29 cellular contexts compared by ENCODE assay signal in the genomic region with DNA sequence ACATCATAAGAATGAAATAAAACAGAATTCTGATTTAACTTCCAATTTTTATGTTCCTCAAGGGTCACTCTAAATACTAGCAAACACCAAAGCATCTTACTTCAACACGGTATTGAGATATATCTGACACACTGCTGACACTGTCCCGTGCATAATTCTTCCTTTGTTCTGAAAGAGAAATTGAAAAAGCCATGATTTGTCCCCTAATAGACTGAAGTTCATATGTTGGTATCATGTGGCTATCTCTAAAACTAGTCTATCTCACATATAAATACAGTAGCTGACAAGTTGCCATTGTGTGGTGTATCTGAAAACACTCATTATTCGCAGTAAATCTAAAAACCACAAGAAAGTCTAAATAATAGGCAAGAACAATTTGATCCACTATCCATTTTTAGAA.
"Had no signal": no experiment of that assay in that cellular context is flagged by ENCODE, and none has a peak within 500 bp of the region (broad histone marks: within the 10 kb centered on the region; RNA-seq: fewer than 3 reads in every experiment).

No MANE protein-coding gene starts in this region.

- ATAC-seq: activated CD4-positive, alpha-beta T cell treated with anti-CD3 and anti-CD28 coated beads for 36 hours; activated CD8-positive, alpha-beta memory T cell treated with anti-CD3 and anti-CD28 coated beads, Interleukin-2, amount 10 ng/mL, durations not matched to agents 7 days and 5 days; activated CD8-positive, alpha-beta T cell treated with anti-CD3 and anti-CD28 coated beads, Interleukin-2, amount 10 ng/mL, durations not matched to agents 7 days and 5 days; activated naive CD8-positive, alpha-beta T cell treated with anti-CD3 and anti-CD28 coated beads, Interleukin-2, amount 50 U/mL, for 24 hours; body of pancreas; effector memory CD8-positive, alpha-beta T cell; foreskin keratinocyte; heart left ventricle had no signal

- DNase-seq: activated CD4-positive, alpha-beta memory T cell treated with anti-CD3 and anti-CD28 coated beads for 36 hours; activated CD4-positive, alpha-beta T cell treated with anti-CD3 and anti-CD28 coated beads for 36 hours; activated CD4-positive, alpha-beta T cell treated with anti-CD3 and anti-CD28 coated beads, Interleukin-2, amount 10 ng/mL, durations not matched to agents 24 days and 14 days; activated CD4-positive, CD25-positive, alpha-beta regulatory T cell; activated CD4-positive, CD25-positive, alpha-beta regulatory T cell treated with anti-CD3 and anti-CD28 coated beads, Interleukin-2, amount 50 U/mL, for 72 hours; activated CD8-positive, alpha-beta memory T cell treated with anti-CD3 and anti-CD28 coated beads, Interleukin-2, amount 10 ng/mL, durations not matched to agents 7 days and 5 days; activated CD8-positive, alpha-beta memory T cell treated with anti-CD3 and anti-CD28 coated beads, Interleukin-2, amount 50 U/mL, for 4 hours; activated CD8-positive, alpha-beta T cell treated with anti-CD3 and anti-CD28 coated beads, Interleukin-2, amount 10 ng/mL, durations not matched to agents 7 days and 5 days; activated effector memory CD4-positive, alpha-beta T cell treated with anti-CD3 and anti-CD28 coated beads, Interleukin-2, amount 50 U/mL, for 16 hours; activated naive CD4-positive, alpha-beta T cell treated with anti-CD3 and anti-CD28 coated beads for 36 hours; activated naive CD8-positive, alpha-beta T cell treated with anti-CD3 and anti-CD28 coated beads for 36 hours; activated naive CD8-positive, alpha-beta T cell treated with anti-CD3 and anti-CD28 coated beads, Interleukin-2, amount 50 U/mL, for 24 hours; activated T-cell treated with anti-CD3 and anti-CD28 coated beads, Interleukin-2, amount 50 U/mL, for 1 hour; activated T-cell treated with anti-CD3 and anti-CD28 coated beads, Interleukin-2, amount 50 U/mL, for 48 hours; adrenal gland; amygdala; aorta; body of pancreas; caudate nucleus; cortex of kidney; dermis blood vessel endothelial cell; effector CD4-positive, alpha-beta T cell; effector memory CD8-positive, alpha-beta T cell; erythroblast; foreskin keratinocyte; glutamatergic neuron; heart left ventricle; hypothalamus; T1000 had no signal
